In genomic region chr15:69454953-69455352, GRCh38 we compare ENCODE assay signal across 1 cellular context.
TF ChIP-seq lines count a peak whose summit lies in the region.

No MANE protein-coding gene starts in this region.

TF ChIP-seq in H1, 55 proteins besides CTCF, POLR2A, EP300 and RAD21:
- TF ChIP-seq POLR2AphosphoS5 (IDR thresholded peaks at IDR 0.05; ENCODE audit: low read depth, low read length) (peak; percentile 49; the same call in 1 of the 2 replicates), ATF2 (IDR thresholded peaks at IDR 0.05; ENCODE audit: low read length) (no peak)
